Comparison of ENCODE assay signal across 15 cellular contexts in genomic region chr1:119187416-119187815, GRCh38. TPM values are rescaled to one million over a fixed set of nuclear protein-coding genes. Genes with fewer than 3 reads are reported as not detected.
DNase-seq lines count a peak whose midpoint lies in the region; TF ChIP-seq lines count a peak whose summit lies in the region.
"Had no signal": no experiment of that assay in that cellular context is flagged by ENCODE, and none has a peak within 500 bp of the region (broad histone marks: within the 10 kb centered on the region; RNA-seq: fewer than 3 reads in every experiment).

No MANE protein-coding gene starts in this region.

- peaks cover 0 to 22% (median 0%) of the 10 kb centered on the region in 3 donors for H3K36me3 ChIP-seq in tibial nerve

- no peak for TF ChIP-seq CTCF in endothelial cell (IDR thresholded peaks at IDR 0.05; ENCODE audit: unreplicated experiment)
- no peak for TF ChIP-seq CTCF in tibial nerve (IDR thresholded peaks at IDR 0.05)

- DNase-seq in dermis blood vessel endothelial cell (peak; percentile 38), endothelial cell (ENCODE audit: low spot score) (no peak), lung microvascular endothelial cell (ENCODE audit: low read depth in 2 of 2) (peak; percentile 12 to 89), NCI-H2107 treated with DMSO at 0.1 percent for 48 hours (lab: John Stamatoyannopoulos, UW; ENCODE audit: unreplicated experiment) (no peak), tibial nerve (ENCODE audit: low spot score in 2 of 2) (no peak)
- DNase-seq in activated CD4-positive, alpha-beta T cell treated with anti-CD3 and anti-CD28 coated beads, Interleukin-2, amount 50 U/mL, for 1 hour = no peak
- DNase-seq: C1 segment of cervical spinal cord; Calu3; CD4-positive, alpha-beta memory T cell; COR-L47; DMS53; DMS79 treated with DMSO at 0.1 percent for 48 hours; GF-D8; H9 had no signal

- H3K27ac ChIP-seq in tibial nerve = no peak overlapping the region

- no peak overlapping the region for H3K4me3 ChIP-seq in tibial nerve
- H3K4me3 ChIP-seq: GM23338 had no signal

- H3K9me3 Mint-ChIP-seq in endothelial cell (ENCODE audit: unreplicated experiment) = no peaks in the 10 kb centered on the region
- H3K9me3 Mint-ChIP-seq: GM23338, H9 had no signal

- no peaks in the 10 kb centered on the region for H3K36me3 Mint-ChIP-seq in endothelial cell (ENCODE audit: low read depth, unreplicated experiment)

- H3K4me1 ChIP-seq in tibial nerve = no peaks in the 10 kb centered on the region

- H3K4me1 Mint-ChIP-seq in endothelial cell (ENCODE audit: unreplicated experiment) = peaks cover 4% of the 10 kb centered on the region
- H3K4me1 Mint-ChIP-seq: CD4-positive, alpha-beta memory T cell; GM23338; H9 had no signal

- peak overlapping the region; percentile 65 for H3K27ac Mint-ChIP-seq in endothelial cell (ENCODE audit: unreplicated experiment)
- H3K27ac Mint-ChIP-seq: CD4-positive, alpha-beta memory T cell; GM23338; H9 had no signal

- H3K4me3 Mint-ChIP-seq in endothelial cell (ENCODE audit: unreplicated experiment) = no peak overlapping the region
- H3K4me3 Mint-ChIP-seq: CD4-positive, alpha-beta memory T cell; GM23338; H9 had no signal

- WGBS in tibial nerve, 2 donors = 74 to 80% methylated on average over 2 of the region's 2 CpGs

- H3K9me3 ChIP-seq in tibial nerve = peaks cover 0 to 19% (median 3%) of the 10 kb centered on the region in 4 donors

- no peaks in the 10 kb centered on the region for H3K27me3 Mint-ChIP-seq in endothelial cell (ENCODE audit: unreplicated experiment)
- H3K27me3 Mint-ChIP-seq: CD4-positive, alpha-beta memory T cell had no signal

- no peak for TF ChIP-seq POLR2A in tibial nerve (IDR thresholded peaks at IDR 0.05)

- no peaks in the 10 kb centered on the region for H3K27me3 ChIP-seq in tibial nerve

- no peak for TF ChIP-seq EP300 in tibial nerve (IDR thresholded peaks at IDR 0.05)

RNA-seq across cellular contexts. Expression of gene WARS2, which starts 47.0 kb away (rescaled TPM):
- total RNA-seq in dermis blood vessel endothelial cell = 14.6 and 21.9 TPM in 2 replicates
- total RNA-seq in endothelial cell (ENCODE audit: unreplicated experiment) = 11.2 TPM
- total RNA-seq in lung microvascular endothelial cell = 14.8 and 15.5 TPM in 2 replicates
- total RNA-seq in tibial nerve = 10 to 100 TPM; 18.9 to 31.0 (median 22.0) TPM

Comparison
In these comparisons a context has a peak if more than half of its experiments do, and no peak if none do; other contexts are left out.
1. DNase-seq: peak in dermis blood vessel endothelial cell (single experiment) and lung microvascular endothelial cell (2 of 2); none in endothelial cell (single experiment), NCI-H2107 treated with DMSO at 0.1 percent for 48 hours (single experiment), tibial nerve (0 of 2) and activated CD4-positive, alpha-beta T cell treated with anti-CD3 and anti-CD28 coated beads, Interleukin-2, amount 50 U/mL, for 1 hour (single experiment).